ENCODE assay signal across 23 cellular contexts in genomic region chr3:10315101-10315500, GRCh38. TPM values are rescaled to one million over a fixed set of nuclear protein-coding genes. Genes with fewer than 3 reads are reported as not detected.
"Had no signal": no experiment of that assay in that cellular context is flagged by ENCODE, and none has a peak within 500 bp of the region (broad histone marks: within the 10 kb centered on the region; RNA-seq: fewer than 3 reads in every experiment).

No MANE protein-coding gene starts in this region.

- H3K27ac ChIP-seq: SJSA1, SK-N-MC had no signal

- FAIRE-seq: RCC 7860 had no signal

- H3K9me3 ChIP-seq: MG63, SJSA1 had no signal

- DNase-seq: Karpas-422, KG1, MG63, NCI-H1092, NCI-H1105 treated with DMSO at 0.1 percent for 48 hours, NCI-H1436, NCI-H187, NCI-H2029, NCI-H2081 treated with DMSO at 0.1 percent for 48 hours, NCI-H2171, NCI-H226, NCI-H446, NCI-H510A, NCI-H524 treated with DMSO at 0.1 percent for 48 hours, NCI-H69, NCI-H774, Right ventricle myocardium superior, RPMI8226, SIG-M5 had no signal

- H3K27me3 ChIP-seq: MG63, SJSA1 had no signal

- H3K4me3 ChIP-seq: MG63, SJSA1, SK-N-MC had no signal

RNA-seq across cellular contexts. Expression of gene GHRL, which starts 22.4 kb away (rescaled TPM):
- total RNA-seq: HT-29, Right ventricle myocardium superior had no signal
